11 cellular contexts compared by ENCODE assay signal in the genomic region with DNA sequence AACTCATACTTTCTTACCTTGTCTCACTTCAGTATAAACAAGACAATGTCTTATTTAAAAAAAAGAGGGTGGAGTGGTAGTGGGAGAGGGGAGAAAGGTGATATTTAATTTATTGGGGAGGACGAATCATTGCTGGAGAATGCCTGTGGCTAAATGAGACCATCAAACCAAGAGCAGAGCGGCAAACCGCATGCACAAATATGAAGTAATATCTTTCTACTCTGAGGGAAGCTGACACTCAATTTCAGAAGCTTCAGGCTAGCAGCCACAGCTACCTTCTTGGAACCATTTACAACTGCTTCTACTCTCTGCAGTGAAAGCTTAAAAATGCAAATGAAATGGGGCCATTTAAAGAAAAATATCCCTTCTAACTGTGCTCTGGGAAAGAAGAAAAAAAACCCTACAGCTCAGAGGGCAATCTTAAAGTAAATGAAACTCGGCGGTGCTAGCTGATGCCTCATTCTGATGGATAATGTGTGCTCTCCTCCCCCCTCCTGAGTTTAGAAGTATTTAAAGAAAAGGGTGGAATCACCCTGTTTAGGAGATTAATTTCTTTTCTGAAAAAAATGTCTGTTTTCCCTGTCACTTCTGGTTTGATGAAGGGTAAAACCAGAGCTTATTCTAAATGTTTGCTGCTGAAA.
DNase-seq lines count a peak whose midpoint lies in the region; ATAC-seq and TF ChIP-seq lines count a peak whose summit lies in the region.
"Had no signal": no experiment of that assay in that cellular context is flagged by ENCODE, and none has a peak within 500 bp of the region (broad histone marks: within the 10 kb centered on the region; RNA-seq: fewer than 3 reads in every experiment).

No MANE protein-coding gene starts in this region.

- no peaks in the 10 kb centered on the region for H3K27me3 ChIP-seq in IMR-90 (ENCODE audit: control insufficient read depth, insufficient read depth, low read length)
- H3K27me3 ChIP-seq: BLaER1, uterus had no signal

- H3K27ac ChIP-seq in IMR-90 (ENCODE audit: insufficient read depth, low read length) = no peak overlapping the region
- H3K27ac ChIP-seq: BLaER1, uterus had no signal

- 0 out of 2 replicates have a peak overlapping the region, but pooled peaks have one; percentile 33 for H2BK20ac ChIP-seq in IMR-90 (ENCODE audit: low read depth, low read length)

- peak overlapping the region; percentile 17 to 73; a peak in 2 of 4 replicates for H4K8ac ChIP-seq in IMR-90 (ENCODE audit: low read depth in 2 of 2, low read length in 2 of 2)

- intact Hi-C loops in IMR-90 (cut with micrococcal nuclease) = no loop called here

- dilution Hi-C loops in IMR-90 (cut with HindIII; ENCODE audit: low sequenced_read_pairs, unreplicated experiment) = no loop called here

- TF ChIP-seq POLR2A in IMR-90 (IDR thresholded peaks at IDR 0.05; ENCODE audit: low read depth, low read length) = no peak

- no peak overlapping the region for H2BK15ac ChIP-seq in IMR-90 (ENCODE audit: low read depth, low read length)

- peak overlapping the region; percentile 34; the same call in 1 of the 2 replicates for H3K23ac ChIP-seq in IMR-90 (ENCODE audit: low read depth, low read length)

- BruUV-seq in IMR-90 (replicated peaks; lab: Mats Ljungman, UMichigan) = no TSS peak

- no peak overlapping the region for H3K56ac ChIP-seq in IMR-90 (ENCODE audit: extremely low read depth, insufficient read depth, low read length)

- no peak for TF ChIP-seq CTCF in AG09309 (IDR thresholded peaks at IDR 0.05; ENCODE audit: control insufficient read depth, insufficient read depth, low read depth, low read length, missing control alignments)
- no peak for TF ChIP-seq CTCF in IMR-90 (conservative IDR thresholded peaks at IDR 0.05; ENCODE audit: low read depth, low read length)
- TF ChIP-seq CTCF in astrocyte of the spinal cord (IDR thresholded peaks at IDR 0.05; ENCODE audit: low read depth, low read length) = no peak

- no peaks in the 10 kb centered on the region for H3K36me3 ChIP-seq in IMR-90 (ENCODE audit: control insufficient read depth, insufficient read depth, low read length)
- H3K36me3 ChIP-seq: BLaER1, uterus had no signal

- peaks cover 14% of the 10 kb centered on the region for H3K4me1 ChIP-seq in IMR-90 (ENCODE audit: control insufficient read depth, insufficient read depth, low read length)
- H3K4me1 ChIP-seq: BLaER1, uterus had no signal

- 0 out of 2 replicates have a peak overlapping the region, but pooled peaks have one; percentile 47 for H4K91ac ChIP-seq in IMR-90 (ENCODE audit: insufficient read depth, low read depth, low read length)

- peak overlapping the region; percentile 25; the same call in 1 of the 2 replicates for H3K9ac ChIP-seq in IMR-90 (ENCODE audit: low read depth, low read length)
- H3K9ac ChIP-seq: BLaER1 had no signal

- H2AK5ac ChIP-seq in IMR-90 (ENCODE audit: low read depth, low read length) = no peak overlapping the region

- DNase-seq in AG09309 (ENCODE audit: low read depth) = peak; percentile 27
- DNase-seq in IMR-90 = peak; percentile 70
- DNase-seq in astrocyte of the spinal cord (ENCODE audit: low read depth, low spot score) = peak; percentile 77
- DNase-seq in iris pigment epithelial cell (ENCODE audit: low read depth) = peak; percentile 84
- no peak for DNase-seq in cerebellar nuclear complex (lab: John Stamatoyannopoulos, UW)
- no peak for DNase-seq in NCI-H187 treated with DMSO at 0.1 percent for 48 hours (lab: John Stamatoyannopoulos, UW)
- DNase-seq in dermis blood vessel endothelial cell = no peak
- DNase-seq in Kasumi-1 (lab: John Stamatoyannopoulos, UW) = no peak
- DNase-seq: activated CD4-positive, alpha-beta memory T cell treated with anti-CD3 and anti-CD28 coated beads for 36 hours had no signal

- peak overlapping the region; percentile 70 for H2BK5ac ChIP-seq in IMR-90 (ENCODE audit: low read depth, low read length, poor library complexity, severe bottlenecking)

- no CpG with 5 or more reads among the region's 5 CpGs for WGBS in IMR-90 (ENCODE audit: extremely low coverage in 2 of 2, insufficient read length in 1 of 2), 2 experiments

- H3K14ac ChIP-seq in IMR-90 (replicated peaks; ENCODE audit: low read depth, low read length) = no peak overlapping the region; the same call in 1 of the 2 replicates

- no peaks in the 10 kb centered on the region for H3K79me1 ChIP-seq in IMR-90 (ENCODE audit: low read depth in 1 of 2, low read length in 2 of 2)

- H4K20me1 ChIP-seq in IMR-90 (ENCODE audit: insufficient read depth, low read length) = no peaks in the 10 kb centered on the region
- H4K20me1 ChIP-seq: BLaER1 had no signal

- POLR2A ChIA-PET in IMR-90 (lab: Charles Lee; ENCODE audit: unreplicated experiment) = no interaction called here

- TF ChIP-seq RAD21 in IMR-90 (IDR thresholded peaks at IDR 0.05; ENCODE audit: low read length) = no peak

- no peak overlapping the region for H2AFZ ChIP-seq in IMR-90 (replicated peaks; ENCODE audit: low read length, poor library complexity)

- in situ Hi-C loops in IMR-90 (cut with MboI; ENCODE audit: low sequenced_read_pairs) = no loop called here
- in situ Hi-C loops in astrocyte of the spinal cord (cut with HindIII; ENCODE audit: low sequenced_read_pairs) = no loop called here

- H2BK120ac ChIP-seq in IMR-90 (ENCODE audit: low read depth, low read length) = peak overlapping the region; percentile 73

- peak overlapping the region; percentile 44; the same call in 1 of the 2 replicates for H3K4ac ChIP-seq in IMR-90 (ENCODE audit: low read depth, low read length)

- CTCF ChIA-PET in IMR-90 (lab: Yijun Ruan, JAX) = interaction anchor here (0.5 to 1.8 kb wide), 3 partner anchors 21 to 1542 kb away, joined by 3 to 5 read pairs (median 5); no protein-coding TSS in a partner anchor

- H4K5ac ChIP-seq in IMR-90 (ENCODE audit: low read depth, low read length) = peak overlapping the region; percentile 63; the same call in 1 of the 2 replicates

- H3K4me3 ChIP-seq in AG09309 (ENCODE audit: control insufficient read depth, low read depth, low read length) = no peak overlapping the region
- H3K4me3 ChIP-seq in IMR-90 (ENCODE audit: insufficient read depth, low read depth, low read length) = 0 out of 2 replicates have a peak overlapping the region, but pooled peaks have one; percentile 9
- no peak overlapping the region for H3K4me3 ChIP-seq in astrocyte of the spinal cord (ENCODE audit: low read depth, low read length)
- H3K4me3 ChIP-seq: BLaER1, uterus had no signal

- H3K18ac ChIP-seq in IMR-90 (ENCODE audit: low read depth, low read length) = peak overlapping the region; percentile 89; the same call in 1 of the 2 replicates

- ATAC-seq in IMR-90 (ENCODE audit: low read depth) = peak; percentile 65

- H3K9me3 ChIP-seq in IMR-90 (ENCODE audit: control insufficient read depth, insufficient read depth, low read length) = peaks cover 2% of the 10 kb centered on the region; the same call in 1 of the 2 replicates
- H3K9me3 ChIP-seq: BLaER1, uterus had no signal

- peak overlapping the region; percentile 80 for H3K4me2 ChIP-seq in IMR-90 (ENCODE audit: low read depth, low read length)
- H3K4me2 ChIP-seq: BLaER1 had no signal

- H3K9me1 ChIP-seq in IMR-90 (ENCODE audit: insufficient read depth, low read length) = no peaks in the 10 kb centered on the region; the same call in 1 of the 2 replicates

- no peak overlapping the region for H2AK9ac ChIP-seq in IMR-90 (replicated peaks; ENCODE audit: low read depth, low read length, poor library complexity)

TF ChIP-seq in IMR-90, 13 proteins besides CTCF, POLR2A, EP300 and RAD21:
- TF ChIP-seq MAZ (IDR thresholded peaks at IDR 0.05; ENCODE audit: borderline replicate concordance, low read depth, low read length) (no peak), CEBPB (IDR thresholded peaks at IDR 0.05; ENCODE audit: low read depth, low read length) (peak; percentile 53; the same call in 1 of the 2 replicates)

Comparison
In these comparisons a context has a peak if more than half of its experiments do, and no peak if none do; other contexts are left out.
1. DNase-seq: peak in AG09309 (single experiment), IMR-90 (single experiment), astrocyte of the spinal cord (single experiment) and iris pigment epithelial cell (single experiment); none in cerebellar nuclear complex (0 of 2), NCI-H187 treated with DMSO at 0.1 percent for 48 hours (single experiment), dermis blood vessel endothelial cell (single experiment) and Kasumi-1 (0 of 2).